In genomic region chr14:93701562-93701961, GRCh38 we compare ENCODE assay signal across 31 cellular contexts.
"Had no signal": no experiment of that assay in that cellular context is flagged by ENCODE, and none has a peak within 500 bp of the region (broad histone marks: within the 10 kb centered on the region; RNA-seq: fewer than 3 reads in every experiment).

No MANE protein-coding gene starts in this region.

- H2AFZ ChIP-seq: parathyroid adenoma had no signal

- H3K9me3 ChIP-seq: neutrophil, ovary, suprapubic skin, testis, transverse colon, upper lobe of right lung, vagina had no signal

- H3K4me2 ChIP-seq: smooth muscle cell had no signal

- H3K79me2 ChIP-seq: parathyroid adenoma had no signal

- ATAC-seq: naive thymus-derived CD8-positive, alpha-beta T cell; natural killer cell treated with Interleukin-12 subunit alpha and Interleukin-12 subunit beta and Interleukin-15 and Interleukin-18, amount 100 ng/mL, for 72 hours; psoas muscle; right cardiac atrium; sciatic nerve; stimulated activated memory B cell treated with anti-CD40 and anti-IgM and Interleukin-4, amounts not matched to agents 10 μg/mL and 1 μg/mL and 100 μg/mL, for 72 hours; stimulated activated naive CD8-positive, alpha-beta T cell treated with anti-CD3 and anti-CD28 coated beads, Interleukin-15, amount 100 ng/mL, for 72 hours; stimulated activated naive CD8-positive, alpha-beta T cell treated with anti-CD3 and anti-CD28 coated beads, Interleukin-15, Interleukin-2, amounts not matched to agents 100 U/mL and 50 U/mL, for 24 hours; upper lobe of right lung had no signal

- H3K27me3 ChIP-seq: neutrophil, ovary, suprapubic skin, testis, transverse colon, upper lobe of right lung, vagina had no signal

- H3K4me3 ChIP-seq: ovary, psoas muscle, skin epidermis, smooth muscle cell, spleen, suprapubic skin, testis, tibial artery, transverse colon, upper lobe of right lung, vagina had no signal

- DNase-seq: naive B cell; naive thymus-derived CD8-positive, alpha-beta T cell; nephron progenitor cell; nucleus accumbens; ovary; posterior cingulate gyrus; psoas muscle; right cardiac atrium; spleen; stimulated activated CD4-positive, alpha-beta T cell treated with anti-CD3 and anti-CD28 coated beads, Interleukin-12 subunit alpha, Interleukin-12 subunit beta, amount 100 ng/mL, for 4 hours; stimulated activated CD4-positive, alpha-beta T cell treated with anti-CD3 and anti-CD28 coated beads, Interleukin-1b, Interleukin-23, amount 100 ng/mL, for 48 hours; stimulated activated CD4-positive, alpha-beta T cell treated with anti-CD3 and anti-CD28 coated beads, Interleukin-4, amount 100 ng/mL, for 1 hour; stimulated activated CD4-positive, alpha-beta T cell treated with anti-CD3 and anti-CD28 coated beads, Interleukin-4, amount 100 ng/mL, for 4 hours; stimulated activated CD8-positive, alpha-beta memory T cell treated with anti-CD3 and anti-CD28 coated beads, Interleukin-4, amount 100 ng/mL, for 48 hours; stimulated activated naive CD4-positive, alpha-beta T cell; stimulated activated naive CD8-positive, alpha-beta T cell treated with anti-CD3 and anti-CD28 coated beads, Interleukin-15, amount 100 ng/mL, for 72 hours; stimulated activated naive CD8-positive, alpha-beta T cell treated with anti-CD3 and anti-CD28 coated beads, Interleukin-15, Interleukin-2, amounts not matched to agents 100 U/mL and 50 U/mL, for 24 hours; substantia nigra; testis; tibial artery; transverse colon; upper lobe of right lung had no signal

- H3K27ac ChIP-seq: neutrophil, ovary, parathyroid adenoma, psoas muscle, skin epidermis, spleen, suprapubic skin, testis, tibial artery, transverse colon, upper lobe of right lung, vagina had no signal

- H3K36me3 ChIP-seq: neutrophil, ovary, spleen, suprapubic skin, tibial artery, transverse colon, upper lobe of right lung, vagina had no signal

- H3K9ac ChIP-seq: parathyroid adenoma had no signal

- H3K4me1 ChIP-seq: parathyroid adenoma, psoas muscle, spleen, suprapubic skin, testis, tibial artery, transverse colon, upper lobe of right lung, vagina had no signal
